Comparison of ENCODE assay signal across 8 cellular contexts in the genomic region with DNA sequence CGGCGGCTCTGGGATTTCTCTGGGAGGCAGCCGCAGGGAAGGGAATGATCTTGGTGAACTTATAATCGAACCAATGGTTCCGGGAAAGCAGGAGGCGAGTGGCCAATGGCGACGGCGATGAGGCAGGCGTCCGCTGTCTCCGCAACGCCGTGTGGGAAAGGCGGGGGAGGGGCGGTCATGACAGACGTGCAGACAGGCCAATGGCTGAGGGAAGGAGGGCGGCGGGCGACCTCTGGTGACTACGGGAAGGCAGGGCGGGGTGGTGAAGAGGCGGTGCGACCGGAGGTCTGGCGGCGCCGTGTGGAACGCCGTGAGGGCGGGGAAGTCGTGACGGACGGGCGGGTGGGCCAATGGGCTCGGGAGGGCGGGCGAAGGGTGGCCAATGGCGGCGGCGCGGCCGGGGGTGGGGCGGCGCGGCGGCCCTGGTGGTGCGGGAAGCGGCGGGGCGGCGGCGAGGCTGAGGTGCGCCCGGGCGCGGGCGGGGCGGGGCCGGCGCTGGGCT.
DNase-seq lines count a peak whose midpoint lies in the region; ATAC-seq and TF ChIP-seq lines count a peak whose summit lies in the region.

TSS of gene RAB40C (plus strand) at position 409 of the 502 bp plus-strand sequence. CDS start 226 bp downstream, outside the sequence.

- peak within 1 kb of the TSS; percentile 100 for H3K27ac ChIP-seq in caudate nucleus (ENCODE audit: low read depth, low read length)

- no peak; the same call in 1 of the 2 replicates for TF ChIP-seq CTCF in AG10803 (conservative IDR thresholded peaks at IDR 0.05; ENCODE audit: low read length)

- H3K4me3 ChIP-seq in AG10803 (ENCODE audit: low read length), result peak within 1 kb of the TSS; percentile 86

- peak; percentile 79 for ATAC-seq in GM19023 (IDR thresholded peaks at IDR 0.05; ENCODE audit: unreplicated experiment)
- ATAC-seq in HG03280 (IDR thresholded peaks at IDR 0.05; ENCODE audit: unreplicated experiment), result peak; percentile 73

- peak; percentile 98 for DNase-seq in AG10803 (ENCODE audit: low read depth)
- DNase-seq in NCI-H345 (lab: John Stamatoyannopoulos, UW), result peak; percentile 98
- DNase-seq in activated CD4-positive, CD25-positive, alpha-beta regulatory T cell (lab: John Stamatoyannopoulos, UW), result peak; percentile 98 to 99 (median 98)
- peak; percentile 83 to 100 (median 99) for DNase-seq in caudate nucleus (lab: John Stamatoyannopoulos, UW)
- DNase-seq in iris pigment epithelial cell (ENCODE audit: low read depth), result peak; percentile 98
- DNase-seq in stimulated activated CD4-positive, alpha-beta T cell treated with anti-CD3 and anti-CD28 coated beads, Interleukin-12 subunit alpha, Interleukin-12 subunit beta, amount 100 ng/mL, for 24 hours (ENCODE audit: low read depth in 2 of 2), result peak; percentile 98 to 99

Comparison
In these comparisons a context has a peak if more than half of its experiments do, and no peak if none do; other contexts are left out.
1. Peak in every context shown above with its lines: DNase-seq, ATAC-seq, H3K4me3 ChIP-seq and H3K27ac ChIP-seq.